Comparison of ENCODE assay signal across 8 cellular contexts in the genomic region with DNA sequence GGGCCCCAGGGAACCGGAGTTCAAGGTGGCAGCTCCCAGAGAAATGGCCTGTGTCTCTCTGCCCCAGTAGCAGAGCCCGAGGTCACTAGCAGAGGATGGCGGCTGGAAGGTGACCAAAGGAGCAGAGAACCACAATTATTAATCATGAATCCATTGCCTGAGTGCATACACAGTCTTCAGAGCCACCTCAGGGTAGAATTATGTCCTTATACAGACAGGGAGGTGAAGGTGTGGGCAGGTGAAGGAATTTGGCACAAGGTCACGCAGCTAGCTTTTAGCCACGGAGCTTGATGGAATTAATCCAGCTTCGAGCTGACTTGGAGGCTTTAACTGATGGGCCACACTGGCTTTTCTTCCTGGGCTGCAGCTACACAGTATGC.
DNase-seq lines count a peak whose midpoint lies in the region; ATAC-seq and TF ChIP-seq lines count a peak whose summit lies in the region.

No MANE protein-coding gene starts in this region.

- H3K4me1 Mint-ChIP-seq in Calu3 (ENCODE audit: low read depth, unreplicated experiment), result peaks cover 66% of the 10 kb centered on the region

- ATAC-seq in foreskin keratinocyte (no peak), psoas muscle (no peak), GM21786 (IDR thresholded peaks at IDR 0.05; ENCODE audit: unreplicated experiment) (no peak)

- H3K27ac Mint-ChIP-seq in Calu3 (ENCODE audit: unreplicated experiment), result peak overlapping the region; percentile 84

- no peaks in the 10 kb centered on the region for H3K36me3 ChIP-seq in WERI-Rb-1
- no peaks in the 10 kb centered on the region for H3K36me3 ChIP-seq in psoas muscle (ENCODE audit: insufficient read depth in 1 of 2, low read depth in 1 of 2)

- CTCF ChIA-PET in Calu3 (lab: Charles Lee), result interaction anchor here (0.7 to 2.7 kb wide), 15 partner anchors 17 to 151 kb away, joined by 3 to 17 read pairs (median 5); partner anchors contain the start of gene IRF2BPL

- H3K4me1 ChIP-seq in foreskin keratinocyte (peaks cover 30% of the 10 kb centered on the region), psoas muscle (peaks cover 55% of the 10 kb centered on the region)

- peak overlapping the region; percentile 55 for H3K4me3 Mint-ChIP-seq in Calu3 (ENCODE audit: low read depth, unreplicated experiment)

- 8 to 13% (median 12%) methylated on average over 6 of the region's 6 CpGs for WGBS in psoas muscle, 3 donors

- DNase-seq in Calu3, result no peak
- DNase-seq in WERI-Rb-1, result no peak
- no peak for DNase-seq in foreskin keratinocyte
- DNase-seq in psoas muscle, result no peak
- no peak for DNase-seq in OCI-M1 (lab: John Stamatoyannopoulos, UW)
- no peak for DNase-seq in activated CD4-positive, alpha-beta T cell treated with anti-CD3 and anti-CD28 coated beads for 48 hours
- no peak for DNase-seq in stimulated activated CD4-positive, alpha-beta T cell treated with anti-CD3 and anti-CD28 coated beads, Interleukin-12 subunit alpha, Interleukin-12 subunit beta, amount 100 ng/mL, for 4 hours

- TF ChIP-seq CTCF in Calu3 (IDR thresholded peaks at IDR 0.05; ENCODE audit: unreplicated experiment) (no peak), WERI-Rb-1 (IDR thresholded peaks at IDR 0.05; ENCODE audit: low read depth, low read length) (no peak), foreskin keratinocyte (conservative IDR thresholded peaks at IDR 0.05) (no peak), psoas muscle (IDR thresholded peaks at IDR 0.05) (no peak)

- no peaks in the 10 kb centered on the region for H3K27me3 ChIP-seq in WERI-Rb-1 (ENCODE audit: insufficient read depth, low read depth, severe bottlenecking)
- no peaks in the 10 kb centered on the region for H3K27me3 ChIP-seq in foreskin keratinocyte
- H3K27me3 ChIP-seq in psoas muscle (ENCODE audit: insufficient read depth in 3 of 3, low read length in 2 of 3), result no peaks in the 10 kb centered on the region

- BruUV-seq in Calu3 (replicated peaks; lab: Mats Ljungman, UMichigan), result no TSS peak

- H3K27ac ChIP-seq in WERI-Rb-1, result peak overlapping the region; percentile 59
- H3K27ac ChIP-seq in foreskin keratinocyte, result peak overlapping the region; percentile 78
- peak overlapping the region; percentile 91 for H3K27ac ChIP-seq in psoas muscle

- intact Hi-C loops in Calu3 (cut with micrococcal nuclease; ENCODE audit: unreplicated experiment) (loop anchor here (2.0 to 5.0 kb wide), 3 partner anchors 27 to 103 kb away; no protein-coding TSS in a partner anchor), psoas muscle (cut with DNase I) (loop anchor here (2.0 to 10.0 kb wide), 4 partner anchors 33 to 123 kb away; partner anchors contain the start of gene IRF2BPL (in 1 of the 2))

- H3K9me3 ChIP-seq in WERI-Rb-1 (ENCODE audit: severe bottlenecking), result no peaks in the 10 kb centered on the region
- H3K9me3 ChIP-seq in psoas muscle, result no peaks in the 10 kb centered on the region

- H3K27me3 Mint-ChIP-seq in Calu3 (ENCODE audit: unreplicated experiment), result no peaks in the 10 kb centered on the region

- peaks cover 17% of the 10 kb centered on the region for H3K36me3 Mint-ChIP-seq in Calu3 (ENCODE audit: insufficient read depth, unreplicated experiment)

- H3K4me3 ChIP-seq in WERI-Rb-1 (ENCODE audit: low read depth, low read length), result peak overlapping the region; percentile 13; the same call in 1 of the 2 replicates
- peak overlapping the region; percentile 50 for H3K4me3 ChIP-seq in psoas muscle

- no peaks in the 10 kb centered on the region for H3K9me3 Mint-ChIP-seq in Calu3 (ENCODE audit: low read depth, unreplicated experiment)
